ENCODE assay signal across 11 cellular contexts in the genomic region with DNA sequence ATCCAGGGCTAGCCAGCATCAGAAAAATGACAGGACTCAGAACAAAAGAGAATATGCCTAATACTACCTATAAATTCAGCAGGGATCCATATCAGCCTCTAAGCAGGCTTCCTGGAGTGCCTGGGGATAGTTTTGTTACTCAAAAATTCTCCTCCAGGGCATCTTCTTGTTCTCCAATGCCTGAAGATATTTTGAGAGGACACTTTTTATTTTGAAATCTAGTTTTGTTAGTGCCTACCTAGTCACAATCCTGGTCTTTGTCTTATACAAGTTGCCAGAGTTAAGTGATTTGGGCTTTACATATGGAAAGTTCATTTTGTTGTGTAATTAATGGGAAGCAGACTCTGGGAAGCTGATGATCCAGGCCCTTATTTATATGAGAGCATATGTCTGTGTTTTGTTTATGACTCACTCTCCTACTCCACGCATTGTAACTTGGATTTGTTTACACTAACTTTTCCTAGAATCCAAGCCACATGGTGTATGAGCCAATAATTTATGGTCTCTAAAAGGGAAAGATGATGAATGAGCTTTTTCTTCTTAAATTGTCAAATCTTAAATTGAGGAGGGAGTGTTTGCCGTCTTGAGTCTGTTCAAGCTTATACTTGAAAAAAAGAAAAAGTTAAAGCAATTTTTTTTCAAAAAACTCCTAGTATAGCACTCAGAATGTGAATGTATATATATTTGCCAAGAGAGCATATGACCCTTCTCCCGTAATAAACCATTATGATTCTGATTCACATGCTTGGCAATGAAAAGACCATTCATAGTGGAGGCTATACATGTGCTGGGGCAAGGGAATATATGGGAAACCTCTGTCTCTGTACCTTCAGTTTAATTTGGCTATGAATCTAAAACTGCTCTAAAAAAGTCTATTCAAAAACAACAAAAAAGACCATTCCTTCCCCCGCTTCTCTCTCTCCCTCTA.
DNase-seq lines count a peak whose midpoint lies in the region; ATAC-seq and TF ChIP-seq lines count a peak whose summit lies in the region.
"Had no signal": no experiment of that assay in that cellular context is flagged by ENCODE, and none has a peak within 500 bp of the region (broad histone marks: within the 10 kb centered on the region; RNA-seq: fewer than 3 reads in every experiment).

No MANE protein-coding gene starts in this region.

- no peak for TF ChIP-seq POLR2A in stomach (IDR thresholded peaks at IDR 0.05)

- H3K27ac Mint-ChIP-seq in T-helper 17 cell: no peak overlapping the region
- H3K27ac Mint-ChIP-seq: activated naive CD8-positive, alpha-beta T cell had no signal

- intact Hi-C loops in stomach (cut with DNase I; ENCODE audit: low total_unique reads) (no loop called here), left ventricle myocardium superior (cut with micrococcal nuclease) (no loop called here)

- peaks cover 18% of the 10 kb centered on the region for H3K27me3 Mint-ChIP-seq in T-helper 17 cell
- H3K27me3 Mint-ChIP-seq: activated naive CD8-positive, alpha-beta T cell had no signal

- H3K36me3 ChIP-seq in HEK293 (ENCODE audit: control insufficient read depth in 2 of 2, insufficient read depth in 1 of 2, low read length in 2 of 2) (no peaks in the 10 kb centered on the region), stomach (no peaks in the 10 kb centered on the region), WERI-Rb-1 (no peaks in the 10 kb centered on the region)
- H3K36me3 ChIP-seq: gastroesophageal sphincter had no signal

- no peaks in the 10 kb centered on the region for H3K36me3 Mint-ChIP-seq in T-helper 17 cell (ENCODE audit: low read depth)
- H3K36me3 Mint-ChIP-seq: activated naive CD8-positive, alpha-beta T cell had no signal

- no peaks in the 10 kb centered on the region for H3K9me3 ChIP-seq in HEK293 (ENCODE audit: control insufficient read depth, insufficient read depth, low read depth, low read length)
- H3K9me3 ChIP-seq in stomach: no peaks in the 10 kb centered on the region
- no peaks in the 10 kb centered on the region for H3K9me3 ChIP-seq in T-helper 17 cell (ENCODE audit: control insufficient read depth, low read length, poor library complexity, severe bottlenecking)
- H3K9me3 ChIP-seq in WERI-Rb-1 (ENCODE audit: severe bottlenecking): no peaks in the 10 kb centered on the region
- H3K9me3 ChIP-seq: gastroesophageal sphincter had no signal

- 51 to 73% (median 64%) methylated on average over 4 of the region's 4 CpGs for WGBS in stomach, 5 donors

- H3K4me3 Mint-ChIP-seq in T-helper 17 cell: no peak overlapping the region
- H3K4me3 Mint-ChIP-seq: activated naive CD8-positive, alpha-beta T cell had no signal

- DNase-seq in amniotic epithelial cell (ENCODE audit: low read depth) (peak; percentile 88), iris pigment epithelial cell (ENCODE audit: low read depth) (peak; percentile 77), stomach (no peak), left ventricle myocardium superior (no peak), T-helper 17 cell (no peak), WERI-Rb-1 (no peak), T-helper 2 cell (no peak)
- DNase-seq: OCI-M1 had no signal

- ATAC-seq in left ventricle myocardium superior: no peak
- no peak for ATAC-seq in T-helper 17 cell
- ATAC-seq: gastroesophageal sphincter had no signal

- CTCF ChIA-PET in HEK293 (lab: Yijun Ruan, JAX): interaction anchor here (1.2 kb wide), 1 partner anchor 162 kb away, joined by 6 read pairs; no protein-coding TSS in a partner anchor

- H3K4me1 ChIP-seq in HEK293 (ENCODE audit: control insufficient read depth, insufficient read depth, low read length) (peaks cover 22% of the 10 kb centered on the region), stomach (peaks cover 0 to 12% (median 5%) of the 10 kb centered on the region in 4 donors)

- H3K27ac ChIP-seq in HEK293 (ENCODE audit: extremely low read depth, low read depth, low read length): peak overlapping the region; percentile 68
- peak overlapping the region in 3 of 5 donors; percentile 6 to 38 (median 7) for H3K27ac ChIP-seq in stomach
- no peak overlapping the region for H3K27ac ChIP-seq in WERI-Rb-1
- H3K27ac ChIP-seq: gastroesophageal sphincter had no signal

- POLR2A ChIA-PET in HEK293 (lab: Yijun Ruan, JAX): no interaction called here

- H3K4me3 ChIP-seq in HEK293 (ENCODE audit: low read depth, low read length) (no peak overlapping the region), stomach (no peak overlapping the region), WERI-Rb-1 (ENCODE audit: low read depth, low read length) (no peak overlapping the region)
- H3K4me3 ChIP-seq: gastroesophageal sphincter had no signal

- H3K27me3 ChIP-seq in stomach: no peaks in the 10 kb centered on the region
- H3K27me3 ChIP-seq in WERI-Rb-1 (ENCODE audit: insufficient read depth, low read depth, severe bottlenecking): peaks cover 4% of the 10 kb centered on the region
- H3K27me3 ChIP-seq: gastroesophageal sphincter had no signal

- TF ChIP-seq CTCF in HEK293 (tag by site-specific recombination; IDR thresholded peaks at IDR 0.05): no peak
- TF ChIP-seq CTCF in stomach (IDR thresholded peaks at IDR 0.05): no peak
- TF ChIP-seq CTCF in WERI-Rb-1 (IDR thresholded peaks at IDR 0.05; ENCODE audit: low read depth, low read length): no peak

- no peak for TF ChIP-seq EP300 in stomach (IDR thresholded peaks at IDR 0.05)

- no peaks in the 10 kb centered on the region for H3K4me1 Mint-ChIP-seq in T-helper 17 cell

TF ChIP-seq in HEK293, 187 proteins besides CTCF, POLR2A, EP300 and RAD21 (continues in another document):
- no peak for TF ChIP-seq ZNF549 (tag by site-specific recombination; IDR thresholded peaks at IDR 0.05)
- no peak for TF ChIP-seq REPIN1 (tag by site-specific recombination; IDR thresholded peaks at IDR 0.05; ENCODE audit: low read depth)
- peak; percentile 54; the same call in 1 of the 2 replicates for TF ChIP-seq OVOL3 (tag by site-specific recombination; IDR thresholded peaks at IDR 0.05)
- TF ChIP-seq ZNF514 (tag by site-specific recombination; IDR thresholded peaks at IDR 0.05): no peak
- TF ChIP-seq HOXD13 (CRISPR knock-in tag; IDR thresholded peaks at IDR 0.05; ENCODE audit: borderline replicate concordance): no peak
- TF ChIP-seq, protein P1, sequence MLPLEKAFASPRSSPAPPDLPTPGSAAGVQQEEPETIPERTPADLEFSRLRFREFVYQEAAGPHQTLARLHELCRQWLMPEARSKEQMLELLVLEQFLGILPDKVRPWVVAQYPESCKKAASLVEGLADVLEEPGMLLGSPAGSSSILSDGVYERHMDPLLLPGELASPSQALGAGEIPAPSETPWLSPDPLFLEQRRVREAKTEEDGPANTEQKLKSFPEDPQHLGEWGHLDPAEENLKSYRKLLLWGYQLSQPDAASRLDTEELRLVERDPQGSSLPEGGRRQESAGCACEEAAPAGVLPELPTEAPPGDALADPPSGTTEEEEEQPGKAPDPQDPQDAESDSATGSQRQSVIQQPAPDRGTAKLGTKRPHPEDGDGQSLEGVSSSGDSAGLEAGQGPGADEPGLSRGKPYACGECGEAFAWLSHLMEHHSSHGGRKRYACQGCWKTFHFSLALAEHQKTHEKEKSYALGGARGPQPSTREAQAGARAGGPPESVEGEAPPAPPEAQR (tag by site-specific recombination; IDR thresholded peaks at IDR 0.05): peak; percentile 29; the same call in 1 of the 2 replicates
- no peak for TF ChIP-seq ZNF23 (tag by site-specific recombination; IDR thresholded peaks at IDR 0.05; ENCODE audit: borderline replicate concordance)
- no peak for TF ChIP-seq MYNN (tag by site-specific recombination; IDR thresholded peaks at IDR 0.05; ENCODE audit: borderline replicate concordance)
- no peak for TF ChIP-seq ZNF473 (tag by site-specific recombination; IDR thresholded peaks at IDR 0.05)
- no peak for TF ChIP-seq ZNF354C (tag by site-specific recombination; IDR thresholded peaks at IDR 0.05; ENCODE audit: borderline replicate concordance, low read depth)
- TF ChIP-seq SALL2 (tag by site-specific recombination; IDR thresholded peaks at IDR 0.05; ENCODE audit: borderline replicate concordance): no peak
- 0 out of 2 replicates have a peak, but pooled peaks have one; percentile 55 for TF ChIP-seq ZNF664 (tag by site-specific recombination; IDR thresholded peaks at IDR 0.05)
- no peak for TF ChIP-seq SCRT2 (tag by site-specific recombination; IDR thresholded peaks at IDR 0.05)
- TF ChIP-seq ZNF335 (tag by site-specific recombination; conservative IDR thresholded peaks at IDR 0.05): peak; percentile 61
- TF ChIP-seq, protein P2, sequence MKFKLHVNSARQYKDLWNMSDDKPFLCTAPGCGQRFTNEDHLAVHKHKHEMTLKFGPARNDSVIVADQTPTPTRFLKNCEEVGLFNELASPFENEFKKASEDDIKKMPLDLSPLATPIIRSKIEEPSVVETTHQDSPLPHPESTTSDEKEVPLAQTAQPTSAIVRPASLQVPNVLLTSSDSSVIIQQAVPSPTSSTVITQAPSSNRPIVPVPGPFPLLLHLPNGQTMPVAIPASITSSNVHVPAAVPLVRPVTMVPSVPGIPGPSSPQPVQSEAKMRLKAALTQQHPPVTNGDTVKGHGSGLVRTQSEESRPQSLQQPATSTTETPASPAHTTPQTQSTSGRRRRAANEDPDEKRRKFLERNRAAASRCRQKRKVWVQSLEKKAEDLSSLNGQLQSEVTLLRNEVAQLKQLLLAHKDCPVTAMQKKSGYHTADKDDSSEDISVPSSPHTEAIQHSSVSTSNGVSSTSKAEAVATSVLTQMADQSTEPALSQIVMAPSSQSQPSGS (tag by site-specific recombination; IDR thresholded peaks at IDR 0.05; ENCODE audit: low read depth): no peak
- no peak for TF ChIP-seq ZNF670 (tag by site-specific recombination; IDR thresholded peaks at IDR 0.05; ENCODE audit: low read depth)
- no peak for TF ChIP-seq ZNF677 (tag by site-specific recombination; IDR thresholded peaks at IDR 0.05)
- TF ChIP-seq ZXDB (tag by site-specific recombination; IDR thresholded peaks at IDR 0.05): peak; percentile 66
- TF ChIP-seq ZNF423 (tag by site-specific recombination; IDR thresholded peaks at IDR 0.05): no peak
- no peak for TF ChIP-seq KLF16 (tag by site-specific recombination; IDR thresholded peaks at IDR 0.05)
- no peak for TF ChIP-seq ZNF112 (tag by site-specific recombination; IDR thresholded peaks at IDR 0.05)
- peak; percentile 43; the same call in 1 of the 2 replicates for TF ChIP-seq ZNF660 (tag by site-specific recombination; IDR thresholded peaks at IDR 0.05)
- no peak for TF ChIP-seq ZNF132 (tag by site-specific recombination; IDR thresholded peaks at IDR 0.05; ENCODE audit: borderline replicate concordance)
- TF ChIP-seq GLIS2 (tag by site-specific recombination; IDR thresholded peaks at IDR 0.05): no peak
- no peak for TF ChIP-seq ZNF426 (tag by site-specific recombination; IDR thresholded peaks at IDR 0.05)
- TF ChIP-seq ZNF548 (tag by site-specific recombination; IDR thresholded peaks at IDR 0.05): no peak
- TF ChIP-seq ZNF830 (tag by site-specific recombination; IDR thresholded peaks at IDR 0.05; ENCODE audit: low read depth): no peak
- peak; percentile 90 for TF ChIP-seq ZNF843 (tag by site-specific recombination; IDR thresholded peaks at IDR 0.05)
- TF ChIP-seq ZNF214 (tag by site-specific recombination; IDR thresholded peaks at IDR 0.05; ENCODE audit: borderline replicate concordance): no peak

Comparison
In these comparisons a context has a peak if more than half of its experiments do, and no peak if none do; other contexts are left out.
1. DNase-seq: peak in amniotic epithelial cell (single experiment) and iris pigment epithelial cell (single experiment); none in stomach (single experiment), left ventricle myocardium superior (single experiment), T-helper 17 cell (0 of 3), WERI-Rb-1 (single experiment) and T-helper 2 cell (0 of 5).